In genomic region chr6:108526739-108527174, GRCh38 we compare ENCODE assay signal across 8 cellular contexts. TPM values are rescaled to one million over a fixed set of nuclear protein-coding genes. Genes with fewer than 3 reads are reported as not detected.
A peak's percentile ranks its signal among the peaks of the same experiment; 100 is the strongest.
DNase-seq lines count a peak whose midpoint lies in the region; ATAC-seq, FAIRE-seq and TF ChIP-seq lines count a peak whose summit lies in the region.

No MANE protein-coding gene starts in this region.

- no peaks in the 10 kb centered on the region for H3K36me3 ChIP-seq in pancreas
- H3K36me3 ChIP-seq in effector memory CD4-positive, alpha-beta T cell (ENCODE audit: control insufficient read depth, insufficient read depth, low read length) = no peaks in the 10 kb centered on the region

- H3K36me3 Mint-ChIP-seq in HFFc6 (ENCODE audit: low read depth) = no peaks in the 10 kb centered on the region

- no peaks in the 10 kb centered on the region for H3K27me3 ChIP-seq in pancreas
- no peaks in the 10 kb centered on the region for H3K27me3 ChIP-seq in effector memory CD4-positive, alpha-beta T cell (replicated peaks; ENCODE audit: control insufficient read depth, insufficient read depth, low read length, poor library complexity, severe bottlenecking)

- ATAC-seq in pancreas (peak in 3 of 4 donors; percentile 82 to 86 (median 83)), GM21576 (IDR thresholded peaks at IDR 0.05; ENCODE audit: unreplicated experiment) (no peak), HG03521 (IDR thresholded peaks at IDR 0.05; ENCODE audit: unreplicated experiment) (no peak)

- H3K9me3 Mint-ChIP-seq in HFFc6 = no peaks in the 10 kb centered on the region

- WGBS in pancreas, 2 donors = 62 to 67% methylated on average over 7 of the region's 7 CpGs

- H3K4me3 ChIP-seq in fibroblast of the aortic adventitia (ENCODE audit: low read depth, low read length) = no peak overlapping the region
- no peak overlapping the region for H3K4me3 ChIP-seq in pancreas
- no peak overlapping the region for H3K4me3 ChIP-seq in effector memory CD4-positive, alpha-beta T cell (ENCODE audit: insufficient read depth, low read depth, low read length, poor library complexity, severe bottlenecking)

- no peak overlapping the region for H3K27ac ChIP-seq in pancreas
- no peak overlapping the region for H3K27ac ChIP-seq in effector memory CD4-positive, alpha-beta T cell (ENCODE audit: insufficient read depth, low read length, poor library complexity, severe bottlenecking)

- in situ Hi-C loops in SK-MEL-5 (cut with HindIII; ENCODE audit: low pct_unique_long_range_greater_than_20kb, low sequenced_read_pairs) = no loop called here

- H3K4me1 ChIP-seq in pancreas = no peaks in the 10 kb centered on the region
- H3K4me1 ChIP-seq in effector memory CD4-positive, alpha-beta T cell (ENCODE audit: control insufficient read depth, insufficient read depth, low read length, poor library complexity, severe bottlenecking) = no peaks in the 10 kb centered on the region

- DNase-seq in CMK (ENCODE audit: low read depth) (peak; percentile 24), HFFc6 (peak; percentile 26), SK-MEL-5 (ENCODE audit: low read depth, low spot score) (peak; percentile 57), fibroblast of the aortic adventitia (ENCODE audit: low read depth) (peak; percentile 69), pancreas (peak in 3 of 6 donors; percentile 21 to 48 (median 22))
- no peak for DNase-seq in effector memory CD4-positive, alpha-beta T cell

- no peak overlapping the region for H3K27ac Mint-ChIP-seq in HFFc6

- H3K4me1 Mint-ChIP-seq in HFFc6 (ENCODE audit: low read depth) = peaks cover 10% of the 10 kb centered on the region

- no peak for FAIRE-seq in pancreas (lab: Jason Lieb, UNC)

- intact Hi-C loops in pancreas (cut with DNase I) = loop anchor here in 2 of 3 donors (5.0 to 10.0 kb wide), 2 partner anchors 414 to 552 kb away; no protein-coding TSS in a partner anchor

- no peak overlapping the region for H3K4me3 Mint-ChIP-seq in HFFc6

- TF ChIP-seq CTCF in HFFc6 (IDR thresholded peaks at IDR 0.05) (peak; percentile 92), fibroblast of the aortic adventitia (IDR thresholded peaks at IDR 0.05; ENCODE audit: insufficient read depth, low read length) (peak; percentile 85), pancreas (IDR thresholded peaks at IDR 0.05) (peak; percentile 53 to 83 (median 78))

- H3K9me3 ChIP-seq in pancreas = no peaks in the 10 kb centered on the region
- no peaks in the 10 kb centered on the region for H3K9me3 ChIP-seq in effector memory CD4-positive, alpha-beta T cell (ENCODE audit: control insufficient read depth, low read length)

- peaks cover 2% of the 10 kb centered on the region for H3K27me3 Mint-ChIP-seq in HFFc6 (ENCODE audit: insufficient read depth)

RNA-seq across cellular contexts. Expression of gene FOXO3, which starts 34.0 kb away (rescaled TPM):
- 10 to 100 TPM; 21.1 to 28.9 (median 24.2) TPM for total RNA-seq in HFFc6 (2021; fragmentation: NEBNext Ultra II Directional; extraction: Animal tissue kit (Norgen Biotek cat#: 25700))
- 12.7 and 13.3 TPM in 2 replicates for total RNA-seq in SK-MEL-5 (2014; rRNA removed; shearing (Covaris generic))
- 11.6 and 14.9 TPM in 2 replicates for polyA plus RNA-seq in SK-MEL-5 (2015; cell fraction: cytosol; rRNA removed)
- 4.5 and 5.4 TPM in 2 replicates for polyA plus RNA-seq in SK-MEL-5 (2015; cell fraction: nucleus; rRNA removed)
- total RNA-seq in fibroblast of the aortic adventitia (ENCODE audit: low replicate concordance) (49.3 and 54.5 TPM in 2 replicates), pancreas (10 to 100 TPM; 33.0 to 61.2 (median 41.7) TPM)
- polyA plus RNA-seq in pancreas = 10 to 100 TPM; 11.3 to 12.6 TPM

Comparison
In these comparisons a context has a peak if more than half of its experiments do, and no peak if none do; other contexts are left out.
1. DNase-seq: peak in CMK (single experiment), HFFc6 (single experiment), SK-MEL-5 (single experiment) and fibroblast of the aortic adventitia (single experiment); none in effector memory CD4-positive, alpha-beta T cell (0 of 3).
2. ATAC-seq: peak in pancreas (3 of 4); none in GM21576 (single experiment) and HG03521 (single experiment).
3. Peak in every context shown above with its lines, with median percentiles within 50 percentile points of each other: CTCF ChIP-seq.